ENCODE assay signal across 20 cellular contexts in the genomic region with DNA sequence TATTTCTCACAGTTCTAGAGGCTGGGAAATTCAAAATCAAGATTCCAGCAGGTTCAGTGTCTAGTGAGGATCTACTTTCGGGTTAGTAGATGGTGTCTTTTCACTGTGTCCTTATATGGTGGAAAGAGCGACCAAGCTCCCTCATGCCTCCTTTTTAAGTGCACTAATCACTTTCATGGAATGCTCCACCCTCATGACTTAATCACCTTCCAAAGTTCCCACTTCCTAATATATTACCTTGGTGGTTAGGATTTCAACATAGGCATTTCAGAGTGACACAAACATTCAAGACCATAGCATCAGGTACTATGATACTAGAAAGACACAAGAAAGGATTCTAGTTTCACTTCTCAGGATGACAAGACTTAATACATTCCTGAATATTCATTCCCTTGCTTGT.
DNase-seq lines count a peak whose midpoint lies in the region; ATAC-seq, FAIRE-seq and TF ChIP-seq lines count a peak whose summit lies in the region.
"Had no signal": no experiment of that assay in that cellular context is flagged by ENCODE, and none has a peak within 500 bp of the region (broad histone marks: within the 10 kb centered on the region; RNA-seq: fewer than 3 reads in every experiment).

No MANE protein-coding gene starts in this region.

- WGBS in mammary epithelial cell (ENCODE audit: low coverage, missing lambda C conversion rate) = 95% methylated on average over 2 of the region's 2 CpGs
- WGBS in mesenchymal stem cell = 100% methylated on average over 2 of the region's 2 CpGs

- H3K9ac ChIP-seq in mammary epithelial cell (ENCODE audit: insufficient read depth, low read length) (no peak overlapping the region), astrocyte (ENCODE audit: low read length) (no peak overlapping the region), mesenchymal stem cell (ENCODE audit: low read length) (peak overlapping the region; percentile 55)
- H3K9ac ChIP-seq: BLaER1 treated with 17β-estradiol and CSF1 and Interleukin-3, amounts not matched to agents 10 nM and 100 nM had no signal

- FAIRE-seq in astrocyte (lab: Jason Lieb, UNC) = peak; percentile 29
- no peak for FAIRE-seq in urothelium cell line (lab: Jason Lieb, UNC)
- FAIRE-seq: G401.6 had no signal

- no TSS peak for BruUV-seq in mammary epithelial cell (replicated peaks; lab: Mats Ljungman, UMichigan)
- no TSS peak for BruUV-seq in MCF 10A (replicated peaks; lab: Mats Ljungman, UMichigan)

- H3K79me1 ChIP-seq in mesenchymal stem cell (replicated peaks; ENCODE audit: low read length, poor library complexity, severe bottlenecking) = no peaks in the 10 kb centered on the region

- DNase-seq in mammary epithelial cell = peak; percentile 82
- no peak for DNase-seq in MCF 10A (ENCODE audit: unreplicated experiment)
- no peak for DNase-seq in astrocyte (ENCODE audit: low read depth)
- DNase-seq in mesenchymal stem cell = no peak
- no peak for DNase-seq in cardiac septum (ENCODE audit: low spot score)
- no peak for DNase-seq in urothelium cell line (ENCODE audit: low spot score)
- DNase-seq in DMS 273 treated with DMSO at 0.1 percent for 48 hours (lab: John Stamatoyannopoulos, UW) = no peak
- DNase-seq: 8988T; CD8-positive, alpha-beta memory T cell; DND-41; KBM-7; NCI-H1048; NCI-H146; NCI-H2081 treated with DMSO at 0.1 percent for 48 hours; NCI-H510A treated with DMSO at 0.1 percent for 48 hours; SIG-M5 had no signal

- no peak overlapping the region for H3K23ac ChIP-seq in mesenchymal stem cell (ENCODE audit: low read length in 2 of 2)

- in situ Hi-C loops in mammary epithelial cell (cut with MboI; ENCODE audit: low sequenced_read_pairs in 2 of 2) = no loop called here

- no peak overlapping the region for H3K4ac ChIP-seq in mesenchymal stem cell (ENCODE audit: low read depth in 1 of 2, low read length in 2 of 2)

- H3K4me1 ChIP-seq in mammary epithelial cell (ENCODE audit: insufficient read depth, low read length) = peaks cover 15% of the 10 kb centered on the region
- no peaks in the 10 kb centered on the region for H3K4me1 ChIP-seq in astrocyte (ENCODE audit: insufficient read depth, low read length)
- H3K4me1 ChIP-seq in mesenchymal stem cell (ENCODE audit: control insufficient read depth, insufficient read depth, low read depth, low read length) = no peaks in the 10 kb centered on the region

- H3K27me3 ChIP-seq in mammary epithelial cell (ENCODE audit: insufficient read depth, low read length) = no peaks in the 10 kb centered on the region
- H3K27me3 ChIP-seq in astrocyte (ENCODE audit: insufficient read depth, low read length) = no peaks in the 10 kb centered on the region
- no peaks in the 10 kb centered on the region for H3K27me3 ChIP-seq in mesenchymal stem cell (ENCODE audit: control insufficient read depth in 1 of 2, insufficient read depth in 1 of 2, low read length in 2 of 2)
- H3K27me3 ChIP-seq: BLaER1 treated with 17β-estradiol and CSF1 and Interleukin-3, amounts not matched to agents 10 nM and 100 nM had no signal

- ATAC-seq in HG02642 (IDR thresholded peaks at IDR 0.05; ENCODE audit: poor library complexity, unreplicated experiment) = no peak
- ATAC-seq: GM23338 had no signal

- H3K79me2 ChIP-seq in mammary epithelial cell (ENCODE audit: insufficient read depth, low read length) = no peaks in the 10 kb centered on the region
- no peaks in the 10 kb centered on the region for H3K79me2 ChIP-seq in astrocyte (ENCODE audit: insufficient read depth, low read length)

- intact Hi-C loops in mammary epithelial cell (cut with micrococcal nuclease) = loop anchor here (1.0 to 5.0 kb wide), 2 partner anchors 29 to 78 kb away; no protein-coding TSS in a partner anchor
- intact Hi-C loops in MCF 10A (cut with micrococcal nuclease) = no loop called here
- intact Hi-C loops in cardiac septum (cut with DNase I) = no loop called here

- H3K18ac ChIP-seq in mesenchymal stem cell (ENCODE audit: low read depth in 1 of 2, low read length in 2 of 2) = no peak overlapping the region

- H4K20me1 ChIP-seq in mammary epithelial cell (ENCODE audit: insufficient read depth, low read length) = no peaks in the 10 kb centered on the region
- no peaks in the 10 kb centered on the region for H4K20me1 ChIP-seq in astrocyte (ENCODE audit: insufficient read depth, low read length)
- H4K20me1 ChIP-seq: BLaER1 treated with 17β-estradiol and CSF1 and Interleukin-3, amounts not matched to agents 10 nM and 100 nM had no signal

- TF ChIP-seq CTCF in mammary epithelial cell (conservative IDR thresholded peaks at IDR 0.05 in 1 of 2, IDR thresholded peaks at IDR 0.05 in 1 of 2; ENCODE audit: extremely low read depth in 1 of 2, insufficient read depth in 1 of 2, low read depth in 1 of 2, low read length in 2 of 2) = no peak
- TF ChIP-seq CTCF in MCF 10A (IDR thresholded peaks at IDR 0.05; ENCODE audit: unreplicated experiment) = no peak
- TF ChIP-seq CTCF in astrocyte (IDR thresholded peaks at IDR 0.05; ENCODE audit: insufficient read depth, low read depth, low read length) = no peak

- H3K27me3 Mint-ChIP-seq in MCF 10A (ENCODE audit: insufficient read depth, unreplicated experiment) (no peaks in the 10 kb centered on the region), astrocyte (ENCODE audit: low read depth, unreplicated experiment) (no peaks in the 10 kb centered on the region)
- H3K27me3 Mint-ChIP-seq: CD8-positive, alpha-beta memory T cell had no signal

- no peak overlapping the region for H4K8ac ChIP-seq in mesenchymal stem cell (ENCODE audit: low read length)

- no peak overlapping the region for H2BK120ac ChIP-seq in mesenchymal stem cell (ENCODE audit: low read depth, low read length)

- H3K4me1 Mint-ChIP-seq in MCF 10A (ENCODE audit: insufficient read depth, unreplicated experiment) = peaks cover 6% of the 10 kb centered on the region
- peaks cover 5% of the 10 kb centered on the region for H3K4me1 Mint-ChIP-seq in astrocyte (ENCODE audit: low read depth, unreplicated experiment)
- H3K4me1 Mint-ChIP-seq: CD8-positive, alpha-beta memory T cell had no signal

- CTCF ChIA-PET in mammary epithelial cell (lab: Charles Lee; ENCODE audit: low non-redundant PET) (no interaction called here), MCF 10A (lab: Yijun Ruan, JAX) (no interaction called here)

- H3K27ac ChIP-seq in mammary epithelial cell (ENCODE audit: insufficient read depth, low read depth, low read length) (peak overlapping the region; percentile 15), astrocyte (ENCODE audit: low read depth, low read length) (no peak overlapping the region), mesenchymal stem cell (ENCODE audit: low read length, poor library complexity, severe bottlenecking) (no peak overlapping the region)
- H3K27ac ChIP-seq: BLaER1 treated with 17β-estradiol and CSF1 and Interleukin-3, amounts not matched to agents 10 nM and 100 nM had no signal

- dilution Hi-C loops in mammary epithelial cell (cut with HindIII; ENCODE audit: low sequenced_read_pairs) = no loop called here

- no peak overlapping the region for H3K4me3 Mint-ChIP-seq in MCF 10A (ENCODE audit: unreplicated experiment)
- no peak overlapping the region for H3K4me3 Mint-ChIP-seq in astrocyte (ENCODE audit: unreplicated experiment)
- H3K4me3 Mint-ChIP-seq: CD8-positive, alpha-beta memory T cell; GM23338 had no signal

- H3K36me3 ChIP-seq in mammary epithelial cell (ENCODE audit: insufficient read depth, low read length) (no peaks in the 10 kb centered on the region), astrocyte (ENCODE audit: insufficient read depth, low read length) (no peaks in the 10 kb centered on the region), mesenchymal stem cell (ENCODE audit: control insufficient read depth in 1 of 2, insufficient read depth in 2 of 2, low read depth in 1 of 2, low read length in 2 of 2) (no peaks in the 10 kb centered on the region)

- no peak overlapping the region for H2AK5ac ChIP-seq in mesenchymal stem cell (ENCODE audit: low read length, severe bottlenecking)

- H2AFZ ChIP-seq in mammary epithelial cell (ENCODE audit: low read depth, low read length) (no peak overlapping the region), astrocyte (ENCODE audit: low read depth, low read length) (no peak overlapping the region), mesenchymal stem cell (ENCODE audit: low read depth, low read length) (no peak overlapping the region)
- H2AFZ ChIP-seq: GM23338 had no signal

- no peak overlapping the region for H3K4me3 ChIP-seq in mammary epithelial cell (replicated peaks in 1 of 3; ENCODE audit: insufficient read depth in 1 of 3, low read depth in 2 of 3, low read length in 3 of 3)
- H3K4me3 ChIP-seq in astrocyte (ENCODE audit: insufficient read depth, low read depth, low read length) = no peak overlapping the region
- peak overlapping the region in 1 of 2 experiments; percentile 22 for H3K4me3 ChIP-seq in mesenchymal stem cell (ENCODE audit: insufficient read depth in 1 of 2, low read depth in 1 of 2, low read length in 2 of 2)
- H3K4me3 ChIP-seq: BLaER1 treated with 17β-estradiol and CSF1 and Interleukin-3, amounts not matched to agents 10 nM and 100 nM; GM23338 had no signal

- H3K9me3 Mint-ChIP-seq in MCF 10A (ENCODE audit: unreplicated experiment) (peaks cover 16% of the 10 kb centered on the region), astrocyte (ENCODE audit: unreplicated experiment) (peaks cover 14% of the 10 kb centered on the region)

- H3K14ac ChIP-seq in mesenchymal stem cell (ENCODE audit: low read length in 2 of 2) = no peak overlapping the region

- no peak overlapping the region for H4K91ac ChIP-seq in mesenchymal stem cell (ENCODE audit: low read length)

- H3K9me3 ChIP-seq in mammary epithelial cell (replicated peaks; ENCODE audit: insufficient read depth, low read length) (peaks cover 16% of the 10 kb centered on the region), astrocyte (ENCODE audit: insufficient read depth, low read depth, low read length) (peaks cover 11% of the 10 kb centered on the region), mesenchymal stem cell (ENCODE audit: control insufficient read depth, low read length) (peaks cover 13% of the 10 kb centered on the region)

- no peak overlapping the region for H2BK12ac ChIP-seq in mesenchymal stem cell (ENCODE audit: low read length in 2 of 2)

- H3K27ac Mint-ChIP-seq in MCF 10A (ENCODE audit: low read depth, unreplicated experiment) = no peak overlapping the region
- H3K27ac Mint-ChIP-seq in astrocyte (ENCODE audit: unreplicated experiment) = no peak overlapping the region
- H3K27ac Mint-ChIP-seq: CD8-positive, alpha-beta memory T cell; GM23338 had no signal

- POLR2A ChIA-PET in MCF 10A (lab: Yijun Ruan, JAX) = no interaction called here

- no peak overlapping the region for H2BK5ac ChIP-seq in mesenchymal stem cell (ENCODE audit: low read depth, low read length, poor library complexity, severe bottlenecking)

- H2BK15ac ChIP-seq in mesenchymal stem cell (ENCODE audit: low read depth, poor library complexity, severe bottlenecking) = no peak overlapping the region

- no peak overlapping the region for H3K4me2 ChIP-seq in mammary epithelial cell (ENCODE audit: insufficient read depth, low read depth, low read length)
- no peak overlapping the region for H3K4me2 ChIP-seq in astrocyte (ENCODE audit: low read length)
- no peak overlapping the region for H3K4me2 ChIP-seq in mesenchymal stem cell (ENCODE audit: low read length, poor library complexity, severe bottlenecking)
- H3K4me2 ChIP-seq: BLaER1 treated with 17β-estradiol and CSF1 and Interleukin-3, amounts not matched to agents 10 nM and 100 nM; GM23338 had no signal

- H3K36me3 Mint-ChIP-seq in MCF 10A (ENCODE audit: insufficient read depth, unreplicated experiment) (no peaks in the 10 kb centered on the region), astrocyte (ENCODE audit: low read depth, unreplicated experiment) (peaks cover 2% of the 10 kb centered on the region)
